ENCODE assay signal across 20 cellular contexts in the genomic region with DNA sequence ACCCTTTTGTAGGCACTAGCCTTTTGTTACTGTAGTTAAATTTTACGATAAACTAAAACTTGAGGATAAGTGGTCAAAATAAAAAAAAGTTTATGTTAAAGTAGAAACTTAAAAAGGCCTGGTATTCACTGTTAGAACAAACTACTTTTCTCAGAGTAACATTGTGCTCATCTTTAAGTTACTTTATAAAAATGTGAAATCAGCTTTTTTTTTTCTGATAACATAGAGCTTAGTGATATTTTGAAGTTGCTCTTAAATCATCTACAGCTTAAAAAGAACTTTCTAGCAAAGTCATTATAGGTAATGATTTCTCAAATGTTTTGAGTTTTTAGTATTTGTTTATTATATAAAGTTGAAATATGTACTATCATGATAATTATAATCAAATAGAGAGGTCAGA.
DNase-seq lines count a peak whose midpoint lies in the region; ATAC-seq, FAIRE-seq and TF ChIP-seq lines count a peak whose summit lies in the region.
"Had no signal": no experiment of that assay in that cellular context is flagged by ENCODE, and none has a peak within 500 bp of the region (broad histone marks: within the 10 kb centered on the region; RNA-seq: fewer than 3 reads in every experiment).

No MANE protein-coding gene starts in this region.

- WGBS in A549 (ENCODE audit: missing lambda C conversion rate) = 95% methylated on average over 1 of the region's 1 CpG
- WGBS in stomach, 5 donors = 92 to 98% (median 97%) methylated on average over 1 of the region's 1 CpG

- ATAC-seq in A549 (no peak), GM21381 (IDR thresholded peaks at IDR 0.05; ENCODE audit: unreplicated experiment) (no peak), HG03159 (IDR thresholded peaks at IDR 0.05; ENCODE audit: unreplicated experiment) (no peak)

- intact Hi-C loops in kidney (cut with DNase I) (loop anchor here (10.0 kb wide), 1 partner anchor 468 kb away; no protein-coding TSS in a partner anchor), stomach (cut with DNase I; ENCODE audit: low total_unique reads) (no loop called here)

- no peak overlapping the region for H3K9ac ChIP-seq in kidney (ENCODE audit: low read length in 2 of 2)
- H3K9ac ChIP-seq: BLaER1 treated with 17β-estradiol and CSF1 and Interleukin-3, amounts not matched to agents 10 nM and 100 nM; GM23248 had no signal

- H3K36me3 ChIP-seq in kidney (ENCODE audit: control insufficient read depth in 1 of 2, insufficient read depth in 2 of 2, low read length in 2 of 2) (no peaks in the 10 kb centered on the region), stomach (no peaks in the 10 kb centered on the region)
- H3K36me3 ChIP-seq: BE2C; BLaER1 treated with 17β-estradiol and CSF1 and Interleukin-3, amounts not matched to agents 10 nM and 100 nM had no signal

- no peak for TF ChIP-seq EP300 in A549 (IDR thresholded peaks at IDR 0.05)
- no peak for TF ChIP-seq EP300 in stomach (IDR thresholded peaks at IDR 0.05)

- no peak for TF ChIP-seq RAD21 in A549 (conservative IDR thresholded peaks at IDR 0.05 in 1 of 2, IDR thresholded peaks at IDR 0.05 in 1 of 2)

- no peak for TF ChIP-seq CTCF in A549 (IDR thresholded peaks at IDR 0.05)
- no peak for TF ChIP-seq CTCF in kidney (IDR thresholded peaks at IDR 0.05; ENCODE audit: borderline replicate concordance, extremely low read depth, insufficient read depth)
- TF ChIP-seq CTCF in stomach (IDR thresholded peaks at IDR 0.05) = no peak

- no peak for DNase-seq in A549 (ENCODE audit: low read depth in 1 of 2, low spot score in 1 of 2)
- DNase-seq in kidney = no peak
- DNase-seq in stomach = no peak
- DNase-seq: ACHN; AML-193; BE2C; Calu3; CD4-positive, alpha-beta T cell; COR-L47; DMS53; DMS79 treated with DMSO at 0.1 percent for 48 hours; GM23248; H7; HCEC 1CT had no signal

- no peak for TF ChIP-seq POLR2A in A549 (IDR thresholded peaks at IDR 0.05; ENCODE audit: low read length)
- no peak for TF ChIP-seq POLR2A in stomach (IDR thresholded peaks at IDR 0.05)

- POLR2A ChIA-PET in A549 (lab: Yijun Ruan, JAX) = no interaction called here

- CTCF ChIA-PET in A549 (lab: Yijun Ruan, JAX) = interaction anchor here (1.6 to 1.9 kb wide), 2 partner anchors 443 to 468 kb away, joined by 9 to 12 read pairs; no protein-coding TSS in a partner anchor

- no peak for FAIRE-seq in A549 (lab: Jason Lieb, UNC)
- peak; percentile 63 for FAIRE-seq in TTC549 (lab: Jason Lieb, UNC)
- peak; percentile 57 for FAIRE-seq in kidney (lab: Jason Lieb, UNC)
- FAIRE-seq: GM12892, H1 had no signal

- no peaks in the 10 kb centered on the region for H3K27me3 ChIP-seq in stomach
- H3K27me3 ChIP-seq: BE2C; BLaER1 treated with 17β-estradiol and CSF1 and Interleukin-3, amounts not matched to agents 10 nM and 100 nM had no signal

- H3K9me3 ChIP-seq in A549 = no peaks in the 10 kb centered on the region
- H3K9me3 ChIP-seq in kidney (ENCODE audit: control insufficient read depth in 1 of 2, low read length in 2 of 2) = no peaks in the 10 kb centered on the region
- H3K9me3 ChIP-seq in stomach = no peaks in the 10 kb centered on the region
- H3K9me3 ChIP-seq: BE2C had no signal

- H3K4me3 ChIP-seq in A549 (no peak overlapping the region), kidney (ENCODE audit: low read length in 2 of 2) (no peak overlapping the region), stomach (no peak overlapping the region)
- H3K4me3 ChIP-seq: BLaER1 treated with 17β-estradiol and CSF1 and Interleukin-3, amounts not matched to agents 10 nM and 100 nM; GM23248 had no signal

- H3K27ac ChIP-seq in A549 (no peak overlapping the region), kidney (ENCODE audit: low read depth in 2 of 2, low read length in 2 of 2) (no peak overlapping the region), stomach (no peak overlapping the region)
- H3K27ac ChIP-seq: BLaER1 treated with 17β-estradiol and CSF1 and Interleukin-3, amounts not matched to agents 10 nM and 100 nM; GM23248 had no signal

- no peak overlapping the region for H3K4me2 ChIP-seq in A549
- H3K4me2 ChIP-seq: BLaER1 treated with 17β-estradiol and CSF1 and Interleukin-3, amounts not matched to agents 10 nM and 100 nM had no signal

- H3K4me1 ChIP-seq in A549 (no peaks in the 10 kb centered on the region), kidney (ENCODE audit: control insufficient read depth in 1 of 2, insufficient read depth in 1 of 2, low read depth in 1 of 2, low read length in 2 of 2) (no peaks in the 10 kb centered on the region), stomach (no peaks in the 10 kb centered on the region)
- H3K4me1 ChIP-seq: BLaER1 treated with 17β-estradiol and CSF1 and Interleukin-3, amounts not matched to agents 10 nM and 100 nM had no signal

TF ChIP-seq in A549, 52 proteins besides CTCF, POLR2A, EP300 and RAD21:
- TF ChIP-seq CBX2 (IDR thresholded peaks at IDR 0.05; ENCODE audit: borderline replicate concordance, low read depth) (no peak), JUN (IDR thresholded peaks at IDR 0.05) (no peak), FOSB (CRISPR knock-in tag; IDR thresholded peaks at IDR 0.05) (no peak), MAFK (IDR thresholded peaks at IDR 0.05; ENCODE audit: partially characterized antibody) (peak; percentile 61)
